ENCODE assay signal across 1 cellular context in genomic region chr3:84487296-84487695, GRCh38.
TF ChIP-seq lines count a peak whose summit lies in the region.

No MANE protein-coding gene starts in this region.

TF ChIP-seq in GM23338, 12 proteins besides CTCF, POLR2A, EP300 and RAD21 (continued from another document):
- TF ChIP-seq ZNF462 (CRISPR knock-in tag; IDR thresholded peaks at IDR 0.05) = no peak
- TF ChIP-seq NANOG (IDR thresholded peaks at IDR 0.05; ENCODE audit: borderline replicate concordance) = no peak
- TF ChIP-seq ETS1 (IDR thresholded peaks at IDR 0.05) = no peak
- TF ChIP-seq JUNB (IDR thresholded peaks at IDR 0.05; ENCODE audit: unreplicated experiment) = no peak
- no peak for TF ChIP-seq STAT1 (IDR thresholded peaks at IDR 0.05; ENCODE audit: unreplicated experiment)
- no peak for TF ChIP-seq CREB1 (CRISPR knock-in tag; IDR thresholded peaks at IDR 0.05; ENCODE audit: low read depth)
